Comparison of ENCODE assay signal across 21 cellular contexts in genomic region chr17:3773511-3773910, GRCh38. TPM values are rescaled to one million over a fixed set of nuclear protein-coding genes. Genes with fewer than 3 reads are reported as not detected.
DNase-seq lines count a peak whose midpoint lies in the region; ATAC-seq and TF ChIP-seq lines count a peak whose summit lies in the region.
"Had no signal": no experiment of that assay in that cellular context is flagged by ENCODE, and none has a peak within 500 bp of the region (broad histone marks: within the 10 kb centered on the region; RNA-seq: fewer than 3 reads in every experiment).

No MANE protein-coding gene starts in this region.

- peaks cover 11% of the 10 kb centered on the region for H3K27me3 Mint-ChIP-seq in activated naive CD4-positive, alpha-beta T cell treated with anti-CD3 and anti-CD28 coated beads, Interleukin-2, amount 10 ng/mL, durations not matched to agents 7 days and 5 days
- H3K27me3 Mint-ChIP-seq: CD4-positive, alpha-beta memory T cell; IgD-negative memory B cell had no signal

- TF ChIP-seq POLR2A in testis (IDR thresholded peaks at IDR 0.05): no peak

- H3K27me3 ChIP-seq in SK-N-SH (ENCODE audit: insufficient read depth) (no peaks in the 10 kb centered on the region), smooth muscle cell (ENCODE audit: low read depth) (no peaks in the 10 kb centered on the region), testis (no peaks in the 10 kb centered on the region)
- H3K27me3 ChIP-seq: thyroid gland had no signal

- no peak for TF ChIP-seq RAD21 in SK-N-SH (IDR thresholded peaks at IDR 0.05; ENCODE audit: low read length)

- H3K9me3 Mint-ChIP-seq in activated naive CD4-positive, alpha-beta T cell treated with anti-CD3 and anti-CD28 coated beads, Interleukin-2, amount 10 ng/mL, durations not matched to agents 7 days and 5 days: no peaks in the 10 kb centered on the region
- H3K9me3 Mint-ChIP-seq: CD4-positive, alpha-beta memory T cell; IgD-negative memory B cell had no signal

- no peaks in the 10 kb centered on the region for H4K20me1 ChIP-seq in SK-N-SH (ENCODE audit: insufficient read depth)
- H4K20me1 ChIP-seq in smooth muscle cell (ENCODE audit: low read depth): no peaks in the 10 kb centered on the region

- H3K4me2 ChIP-seq in SK-N-SH (no peak overlapping the region), smooth muscle cell (peak overlapping the region; percentile 72)

- H2AFZ ChIP-seq in SK-N-SH (ENCODE audit: low read depth): peak overlapping the region; percentile 71
- H2AFZ ChIP-seq in smooth muscle cell (ENCODE audit: low read depth): peak overlapping the region; percentile 54

- peaks cover 27% of the 10 kb centered on the region for H3K4me1 Mint-ChIP-seq in activated naive CD4-positive, alpha-beta T cell treated with anti-CD3 and anti-CD28 coated beads, Interleukin-2, amount 10 ng/mL, durations not matched to agents 7 days and 5 days

- intact Hi-C loops in testis (cut with DNase I; ENCODE audit: low total_unique reads): no loop called here

- H3K27ac ChIP-seq in SK-N-SH (ENCODE audit: low read depth in 2 of 2, low read length in 1 of 2): no peak overlapping the region
- H3K27ac ChIP-seq in smooth muscle cell (ENCODE audit: low read depth): peak overlapping the region; percentile 63
- H3K27ac ChIP-seq in testis: no peak overlapping the region
- H3K27ac ChIP-seq: heart left ventricle, SK-N-MC, thyroid gland had no signal

- H3K4me3 Mint-ChIP-seq in activated naive CD4-positive, alpha-beta T cell treated with anti-CD3 and anti-CD28 coated beads, Interleukin-2, amount 10 ng/mL, durations not matched to agents 7 days and 5 days: no peak overlapping the region
- H3K4me3 Mint-ChIP-seq: CD4-positive, alpha-beta memory T cell; endodermal cell; WTC11 had no signal

- H3K36me3 ChIP-seq in SK-N-SH (replicated peaks in 1 of 2; ENCODE audit: control insufficient read depth in 1 of 2, insufficient read depth in 2 of 2, low read length in 1 of 2): no peaks in the 10 kb centered on the region
- no peaks in the 10 kb centered on the region for H3K36me3 ChIP-seq in smooth muscle cell (ENCODE audit: low read depth)
- H3K36me3 ChIP-seq in testis (ENCODE audit: low read depth, missing control alignments): no peaks in the 10 kb centered on the region
- H3K36me3 ChIP-seq: heart left ventricle, thyroid gland had no signal

- H3K9me2 ChIP-seq in SK-N-SH: no peaks in the 10 kb centered on the region

- H3K79me2 ChIP-seq in SK-N-SH (ENCODE audit: insufficient read depth) (no peaks in the 10 kb centered on the region), smooth muscle cell (ENCODE audit: low read depth) (no peaks in the 10 kb centered on the region)

- POLR2A ChIA-PET in SK-N-SH (lab: Yijun Ruan, JAX): no interaction called here

- H3K9ac ChIP-seq in SK-N-SH (no peak overlapping the region), smooth muscle cell (ENCODE audit: low read depth) (no peak overlapping the region)

- DNase-seq in HCEC 1CT: peak; percentile 73
- no peak for DNase-seq in SK-N-SH
- peak; percentile 56 for DNase-seq in fibroblast of peridontal ligament (ENCODE audit: extremely low read depth)
- no peak for DNase-seq in smooth muscle cell (lab: John Stamatoyannopoulos, UW; ENCODE audit: unreplicated experiment)
- no peak for DNase-seq in testis
- no peak for DNase-seq in occipital lobe (lab: John Stamatoyannopoulos, UW)
- no peak for DNase-seq in activated naive CD4-positive, alpha-beta T cell treated with anti-CD3 and anti-CD28 coated beads, Interleukin-2, amount 10 ng/mL, durations not matched to agents 7 days and 5 days
- DNase-seq: activated naive CD4-positive, alpha-beta T cell treated with Interleukin-2 at 50 U/mL for 16 hours; caudate nucleus; CD4-positive, alpha-beta memory T cell; DND-41; heart left ventricle; left colon; NCI-H1105 treated with DMSO at 0.1 percent for 48 hours; stimulated activated CD4-positive, alpha-beta T cell treated with anti-CD3 and anti-CD28 coated beads, Interleukin-2, amount 100 ng/mL, for 24 hours; thyroid gland had no signal

- CTCF ChIA-PET in SK-N-SH (lab: Yijun Ruan, JAX): interaction anchor here (1.2 kb wide), 1 partner anchor 36 kb away, joined by 8 read pairs; no protein-coding TSS in a partner anchor
- CTCF ChIA-PET in activated naive CD4-positive, alpha-beta T cell treated with anti-CD3 and anti-CD28 coated beads, Interleukin-2, amount 10 ng/mL, durations not matched to agents 7 days and 5 days (lab: Charles Lee): interaction anchor here (1.1 kb wide), 1 partner anchor 90 kb away, joined by 3 read pairs; no protein-coding TSS in a partner anchor

- no peak for ATAC-seq in HG03045 (IDR thresholded peaks at IDR 0.05; ENCODE audit: unreplicated experiment)
- ATAC-seq: heart left ventricle, left colon had no signal

- H3K27ac Mint-ChIP-seq in activated naive CD4-positive, alpha-beta T cell treated with anti-CD3 and anti-CD28 coated beads, Interleukin-2, amount 10 ng/mL, durations not matched to agents 7 days and 5 days: no peak overlapping the region
- H3K27ac Mint-ChIP-seq: endodermal cell, IgD-negative memory B cell, WTC11 had no signal

- H3K36me3 Mint-ChIP-seq in activated naive CD4-positive, alpha-beta T cell treated with anti-CD3 and anti-CD28 coated beads, Interleukin-2, amount 10 ng/mL, durations not matched to agents 7 days and 5 days: no peaks in the 10 kb centered on the region
- H3K36me3 Mint-ChIP-seq: CD4-positive, alpha-beta memory T cell; IgD-negative memory B cell; WTC11 had no signal

- H3K4me1 ChIP-seq in SK-N-SH (ENCODE audit: control insufficient read depth in 1 of 2, insufficient read depth in 2 of 2, low read depth in 1 of 2, low read length in 1 of 2) (no peaks in the 10 kb centered on the region), smooth muscle cell (ENCODE audit: low read depth) (no peaks in the 10 kb centered on the region), testis (no peaks in the 10 kb centered on the region)
- H3K4me1 ChIP-seq: heart left ventricle, thyroid gland had no signal

- no peak for TF ChIP-seq CTCF in SK-N-SH (IDR thresholded peaks at IDR 0.05)
- TF ChIP-seq CTCF in smooth muscle cell (IDR thresholded peaks at IDR 0.05; ENCODE audit: borderline replicate concordance, insufficient read depth, poor library complexity, severe bottlenecking): no peak
- TF ChIP-seq CTCF in testis (IDR thresholded peaks at IDR 0.05): no peak

- H3K9me3 ChIP-seq in SK-N-SH (no peaks in the 10 kb centered on the region), smooth muscle cell (replicated peaks; ENCODE audit: low read depth) (no peaks in the 10 kb centered on the region), testis (no peaks in the 10 kb centered on the region)
- H3K9me3 ChIP-seq: heart left ventricle, thyroid gland had no signal

- H3F3A ChIP-seq in SK-N-SH (replicated peaks; ENCODE audit: insufficient read depth) (no peaks in the 10 kb centered on the region), smooth muscle cell (ENCODE audit: low read depth) (no peaks in the 10 kb centered on the region)

- no peak for TF ChIP-seq EP300 in SK-N-SH (IDR thresholded peaks at IDR 0.05; ENCODE audit: borderline replicate concordance in 1 of 2, low read depth in 1 of 2, low read length in 1 of 2)

- no peak overlapping the region for H3K4me3 ChIP-seq in SK-N-SH (ENCODE audit: low read depth in 2 of 2, low read length in 1 of 2)
- H3K4me3 ChIP-seq in smooth muscle cell: no peak overlapping the region
- no peak overlapping the region for H3K4me3 ChIP-seq in testis
- H3K4me3 ChIP-seq: heart left ventricle, SK-N-MC, thyroid gland had no signal

- WGBS in SK-N-SH (ENCODE audit: low lambda C conversion rate): 52% methylated on average over 5 of the region's 5 CpGs
- WGBS in smooth muscle cell (ENCODE audit: low lambda C conversion rate): 48% methylated on average over 4 of the region's 5 CpGs
- 82 to 88% methylated on average over 5 of the region's 5 CpGs for WGBS in testis, 2 donors

TF ChIP-seq in SK-N-SH, 30 proteins besides CTCF, POLR2A, EP300 and RAD21:
- no peak for TF ChIP-seq SMC3 (IDR thresholded peaks at IDR 0.05; ENCODE audit: low read depth, low read length)
- no peak for TF ChIP-seq GABPA (IDR thresholded peaks at IDR 0.05; ENCODE audit: low read depth)
- TF ChIP-seq FOSL2 (IDR thresholded peaks at IDR 0.05; ENCODE audit: borderline replicate concordance, low read depth): peak; percentile 63; the same call in 1 of the 2 replicates
- TF ChIP-seq JUND (IDR thresholded peaks at IDR 0.05): peak; percentile 60; the same call in 1 of the 2 replicates
TF ChIP-seq in SK-N-SH: peak in this region for 2.

RNA-seq across cellular contexts. Expression of gene ITGAE, which starts 27.5 kb away (rescaled TPM):
- 56.7 and 73.4 TPM in 2 replicates for polyA plus RNA-seq in SK-N-SH (2012; rRNA removed)
- 72.1 and 78.3 TPM in 2 replicates for polyA plus RNA-seq in SK-N-SH (2012; cell fraction: cytosol; rRNA removed)
- polyA plus RNA-seq in SK-N-SH (2012; cell fraction: nucleus; rRNA removed): 32.0 and 33.4 TPM in 2 replicates
- total RNA-seq in smooth muscle cell: 43.8 and 51.2 TPM in 2 replicates
- polyA plus RNA-seq in smooth muscle cell: 61.4 and 66.7 TPM in 2 replicates
- 10 to 100 TPM; 13.1 to 16.1 TPM for total RNA-seq in testis
- polyA plus RNA-seq in testis (ENCODE audit: insufficient read depth, low read depth, low replicate concordance): 46.7 TPM
- total RNA-seq in occipital lobe: 6.2 TPM

RNA-seq across cellular contexts. Expression of gene HASPIN, which starts 49.8 kb away (rescaled TPM):
- polyA plus RNA-seq in SK-N-SH (2012; rRNA removed) (1.2 and 1.4 TPM in 2 replicates), smooth muscle cell (1.2 and 2.0 TPM in 2 replicates), testis (ENCODE audit: insufficient read depth, low read depth, low replicate concordance) (20.5 TPM)
- 1.2 and 1.6 TPM in 2 replicates for polyA plus RNA-seq in SK-N-SH (2012; cell fraction: cytosol; rRNA removed)
- polyA plus RNA-seq in SK-N-SH (2012; cell fraction: nucleus; rRNA removed): 0.55 and 0.80 TPM in 2 replicates
- total RNA-seq in smooth muscle cell (2.6 and 2.7 TPM in 2 replicates), testis (10 to 100 TPM; 14.9 to 16.7 TPM), occipital lobe (0.62 TPM)

Comparison
In these comparisons a context has a peak if more than half of its experiments do, and no peak if none do; other contexts are left out.
1. DNase-seq: peak in HCEC 1CT (single experiment) and fibroblast of peridontal ligament (single experiment); none in SK-N-SH (single experiment), smooth muscle cell (single experiment), testis (single experiment), occipital lobe (single experiment) and activated naive CD4-positive, alpha-beta T cell treated with anti-CD3 and anti-CD28 coated beads, Interleukin-2, amount 10 ng/mL, durations not matched to agents 7 days and 5 days (single experiment).